1 cellular context compared by ENCODE assay signal in the genomic region with DNA sequence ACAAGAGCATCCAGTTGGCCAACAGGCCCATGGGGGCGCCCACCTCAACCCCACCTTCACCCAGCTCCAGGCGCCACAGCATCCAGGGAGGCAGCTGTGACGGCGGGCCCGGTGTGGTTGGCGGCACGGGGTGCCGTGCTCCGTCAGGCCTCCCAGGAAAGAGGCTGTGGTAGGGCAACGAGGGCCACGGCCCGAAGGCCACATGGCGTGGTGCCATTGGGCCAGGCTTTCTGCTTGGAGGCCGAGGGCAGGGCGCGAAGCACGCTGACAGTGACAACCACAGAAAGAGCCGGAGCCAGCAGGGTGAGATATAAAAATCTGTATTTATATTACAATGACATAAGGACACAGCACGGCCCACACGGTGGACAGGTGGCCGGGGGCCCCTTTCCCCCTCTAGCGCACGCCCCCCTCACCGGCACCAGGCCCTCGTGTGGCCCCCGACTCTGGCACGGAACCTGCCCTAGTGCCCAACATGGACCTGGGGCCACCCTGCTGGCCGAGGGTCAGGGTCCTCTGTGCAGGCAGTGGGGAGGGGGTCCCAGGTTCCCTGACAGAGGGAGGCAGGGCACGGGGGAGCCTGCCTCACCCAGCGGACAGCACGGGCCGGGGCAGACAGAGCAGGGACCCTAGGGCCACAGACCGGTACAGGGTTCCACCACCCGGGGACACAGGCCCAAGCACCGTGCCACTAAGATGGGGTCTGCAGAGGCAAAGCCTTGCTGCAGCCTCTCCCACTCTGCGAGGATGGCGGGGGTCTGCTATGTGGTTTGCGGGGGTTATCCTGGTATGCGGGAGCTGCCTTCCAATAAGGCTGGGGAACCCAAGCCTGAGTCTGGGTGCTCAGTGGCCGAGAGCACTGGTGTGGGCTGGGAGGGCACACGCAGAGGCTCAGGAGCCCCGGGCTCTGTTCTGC.
TF ChIP-seq lines count a peak whose summit lies in the region.

No MANE protein-coding gene starts in this region.

TF ChIP-seq in HepG2, 621 proteins besides CTCF, POLR2A, EP300 and RAD21:
- TF ChIP-seq RBM22 (optimal IDR thresholded peaks at IDR 0.05; ENCODE audit: low read length) (peak; percentile 37), RBFOX2 (IDR thresholded peaks at IDR 0.05; ENCODE audit: low read depth, low read length) (peak; percentile 26; the same call in 1 of the 2 replicates), NCOA2 (CRISPR knock-in tag; IDR thresholded peaks at IDR 0.05) (no peak), ZFX (CRISPR knock-in tag; IDR thresholded peaks at IDR 0.05; ENCODE audit: low read depth) (peak; percentile 5; the same call in 1 of the 2 replicates), AGO2 (optimal IDR thresholded peaks at IDR 0.05; ENCODE audit: low read depth, low read length) (peak; percentile 87), AKAP8 (CRISPR knock-in tag; IDR thresholded peaks at IDR 0.05) (0 out of 2 replicates have a peak, but pooled peaks have one; percentile 63), POLR2G (IDR thresholded peaks at IDR 0.05; ENCODE audit: low read depth, low read length) (peak; percentile 37; the same call in 1 of the 2 replicates), ZBED4 (CRISPR knock-in tag; IDR thresholded peaks at IDR 0.05; ENCODE audit: borderline replicate concordance) (no peak), MAF1 (CRISPR knock-in tag; IDR thresholded peaks at IDR 0.05; ENCODE audit: borderline replicate concordance) (no peak)
- TF ChIP-seq, protein P1, sequence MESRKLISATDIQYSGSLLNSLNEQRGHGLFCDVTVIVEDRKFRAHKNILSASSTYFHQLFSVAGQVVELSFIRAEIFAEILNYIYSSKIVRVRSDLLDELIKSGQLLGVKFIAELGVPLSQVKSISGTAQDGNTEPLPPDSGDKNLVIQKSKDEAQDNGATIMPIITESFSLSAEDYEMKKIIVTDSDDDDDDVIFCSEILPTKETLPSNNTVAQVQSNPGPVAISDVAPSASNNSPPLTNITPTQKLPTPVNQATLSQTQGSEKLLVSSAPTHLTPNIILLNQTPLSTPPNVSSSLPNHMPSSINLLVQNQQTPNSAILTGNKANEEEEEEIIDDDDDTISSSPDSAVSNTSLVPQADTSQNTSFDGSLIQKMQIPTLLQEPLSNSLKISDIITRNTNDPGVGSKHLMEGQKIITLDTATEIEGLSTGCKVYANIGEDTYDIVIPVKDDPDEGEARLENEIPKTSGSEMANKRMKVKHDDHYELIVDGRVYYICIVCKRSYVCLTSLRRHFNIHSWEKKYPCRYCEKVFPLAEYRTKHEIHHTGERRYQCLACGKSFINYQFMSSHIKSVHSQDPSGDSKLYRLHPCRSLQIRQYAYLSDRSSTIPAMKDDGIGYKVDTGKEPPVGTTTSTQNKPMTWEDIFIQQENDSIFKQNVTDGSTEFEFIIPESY (CRISPR knock-in tag; IDR thresholded peaks at IDR 0.05): 0 out of 2 replicates have a peak, but pooled peaks have one; percentile 37
